In genomic region chr4:185741795-185742194, GRCh38 we compare ENCODE assay signal across 12 cellular contexts.
"Had no signal": no experiment of that assay in that cellular context is flagged by ENCODE, and none has a peak within 500 bp of the region (broad histone marks: within the 10 kb centered on the region; RNA-seq: fewer than 3 reads in every experiment).

No MANE protein-coding gene starts in this region.

- H3K4me3 ChIP-seq: gastroesophageal sphincter, ovary, skin epidermis had no signal

- H3K4me1 Mint-ChIP-seq: stimulated activated naive CD8-positive, alpha-beta T cell treated with anti-CD3 and anti-CD28 coated beads, Interleukin-15, amount 100 ng/mL, for 72 hours had no signal

- H3K27ac Mint-ChIP-seq: activated naive CD8-positive, alpha-beta T cell; stimulated activated naive CD8-positive, alpha-beta T cell treated with anti-CD3 and anti-CD28 coated beads, Interleukin-15, amount 100 ng/mL, for 72 hours had no signal

- H3K27me3 Mint-ChIP-seq: activated naive CD8-positive, alpha-beta T cell had no signal

- ATAC-seq: gastroesophageal sphincter; stimulated activated naive CD8-positive, alpha-beta T cell treated with anti-CD3 and anti-CD28 coated beads, Interleukin-15, amount 100 ng/mL, for 72 hours had no signal

- DNase-seq: activated CD4-positive, CD25-positive, alpha-beta regulatory T cell; activated effector memory CD4-positive, alpha-beta T cell treated with Interleukin-2 at 50 U/mL for 16 hours; activated T-cell treated with anti-CD3 and anti-CD28 coated beads, Interleukin-2, amount 50 U/mL, for 1 hour; effector CD4-positive, alpha-beta T cell; hypothalamus; kidney glomerular epithelial cell; ovary; stimulated activated CD4-positive, alpha-beta T cell treated with anti-CD3 and anti-CD28 coated beads, Interleukin-4, amount 100 ng/mL, for 4 hours; stimulated activated naive CD8-positive, alpha-beta T cell treated with anti-CD3 and anti-CD28 coated beads, Interleukin-15, amount 100 ng/mL, for 72 hours had no signal

- H3K36me3 Mint-ChIP-seq: activated naive CD8-positive, alpha-beta T cell had no signal

- H3K4me3 Mint-ChIP-seq: activated naive CD8-positive, alpha-beta T cell; stimulated activated naive CD8-positive, alpha-beta T cell treated with anti-CD3 and anti-CD28 coated beads, Interleukin-15, amount 100 ng/mL, for 72 hours had no signal

- H3K27ac ChIP-seq: ovary, skin epidermis had no signal

- H3K9me3 ChIP-seq: gastroesophageal sphincter, ovary had no signal

- H3K9me3 Mint-ChIP-seq: stimulated activated naive CD8-positive, alpha-beta T cell treated with anti-CD3 and anti-CD28 coated beads, Interleukin-15, amount 100 ng/mL, for 72 hours had no signal

- H3K27me3 ChIP-seq: gastroesophageal sphincter, ovary had no signal

- H3K36me3 ChIP-seq: gastroesophageal sphincter, ovary had no signal
